Comparison of ENCODE assay signal across 1 cellular context in the genomic region with DNA sequence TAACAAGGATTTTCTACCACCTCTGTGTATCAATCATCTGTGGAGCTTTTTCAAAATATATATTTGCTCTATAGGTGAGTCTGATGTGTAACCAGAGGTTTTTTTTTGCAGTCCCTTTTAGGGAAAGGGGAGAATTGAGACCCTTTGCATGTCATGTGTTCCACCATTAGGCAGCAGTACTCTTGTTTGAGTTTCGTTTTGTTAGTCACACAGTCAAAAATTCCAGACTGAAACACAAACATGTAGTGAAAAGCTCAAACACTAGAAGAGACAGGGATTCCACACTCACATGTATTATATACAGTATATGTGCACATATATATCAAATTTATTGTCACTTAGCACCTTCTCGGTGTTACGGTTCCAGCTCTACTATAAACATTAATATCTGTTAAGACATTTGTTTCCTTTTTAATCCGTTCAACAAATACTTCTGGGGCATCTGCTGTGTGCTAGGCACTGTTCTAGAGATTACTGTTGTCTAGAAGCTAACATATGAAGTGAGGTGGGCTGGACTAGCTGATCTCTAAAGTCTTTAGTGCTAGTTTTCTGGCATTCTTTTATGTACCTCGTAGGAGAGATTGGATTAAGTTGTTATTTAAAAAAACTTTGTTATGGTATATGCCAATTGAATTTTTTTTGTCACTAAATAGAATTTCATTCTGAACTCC.
TF ChIP-seq lines count a peak whose summit lies in the region.

No MANE protein-coding gene starts in this region.

TF ChIP-seq in WTC11, 78 proteins besides CTCF, POLR2A, EP300 and RAD21 (continued from another document):
- TF ChIP-seq, protein P1, sequence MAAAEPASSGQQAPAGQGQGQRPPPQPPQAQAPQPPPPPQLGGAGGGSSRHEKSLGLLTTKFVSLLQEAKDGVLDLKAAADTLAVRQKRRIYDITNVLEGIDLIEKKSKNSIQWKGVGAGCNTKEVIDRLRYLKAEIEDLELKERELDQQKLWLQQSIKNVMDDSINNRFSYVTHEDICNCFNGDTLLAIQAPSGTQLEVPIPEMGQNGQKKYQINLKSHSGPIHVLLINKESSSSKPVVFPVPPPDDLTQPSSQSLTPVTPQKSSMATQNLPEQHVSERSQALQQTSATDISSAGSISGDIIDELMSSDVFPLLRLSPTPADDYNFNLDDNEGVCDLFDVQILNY (CRISPR knock-in tag; IDR thresholded peaks at IDR 0.05) = no peak
TF ChIP-seq in WTC11: peak in this region for 0.
